ENCODE assay signal across 8 cellular contexts in genomic region chr2:218074031-218074430, GRCh38. TPM values are rescaled to one million over a fixed set of nuclear protein-coding genes. Genes with fewer than 3 reads are reported as not detected.
A peak's percentile ranks its signal among the peaks of the same experiment; 100 is the strongest.
DNase-seq lines count a peak whose midpoint lies in the region; ATAC-seq, FAIRE-seq and TF ChIP-seq lines count a peak whose summit lies in the region.

No MANE protein-coding gene starts in this region.

- H3K4me1 Mint-ChIP-seq in activated CD8-positive, alpha-beta memory T cell treated with anti-CD3 and anti-CD28 coated beads, Interleukin-2, amount 10 ng/mL, durations not matched to agents 7 days and 5 days = peaks cover 8% of the 10 kb centered on the region
- H3K4me1 Mint-ChIP-seq in astrocyte (ENCODE audit: low read depth, unreplicated experiment) = peaks cover 10% of the 10 kb centered on the region

- no peak overlapping the region for H3K9ac ChIP-seq in astrocyte (ENCODE audit: low read length)

- no peak overlapping the region for H3K27ac ChIP-seq in astrocyte (ENCODE audit: low read depth, low read length)

- peaks cover 9% of the 10 kb centered on the region for H3K27me3 ChIP-seq in astrocyte (ENCODE audit: insufficient read depth, low read length)

- CTCF ChIA-PET in activated CD8-positive, alpha-beta memory T cell treated with anti-CD3 and anti-CD28 coated beads, Interleukin-2, amount 10 ng/mL, durations not matched to agents 7 days and 5 days (lab: Charles Lee) = interaction anchor here (0.6 to 0.9 kb wide), 6 partner anchors 24 to 296 kb away, joined by 3 to 7 read pairs (median 3); no protein-coding TSS in a partner anchor

- no peaks in the 10 kb centered on the region for H3K4me1 ChIP-seq in astrocyte (ENCODE audit: insufficient read depth, low read length)

- no peak overlapping the region for H3K4me3 ChIP-seq in astrocyte (ENCODE audit: insufficient read depth, low read depth, low read length)

- no peaks in the 10 kb centered on the region for H3K36me3 ChIP-seq in astrocyte (ENCODE audit: insufficient read depth, low read length)

- H4K20me1 ChIP-seq in astrocyte (ENCODE audit: insufficient read depth, low read length) = no peaks in the 10 kb centered on the region

- peak overlapping the region; percentile 31 for H2AFZ ChIP-seq in astrocyte (ENCODE audit: low read depth, low read length)

- H3K79me2 ChIP-seq in astrocyte (ENCODE audit: insufficient read depth, low read length) = no peaks in the 10 kb centered on the region

- no peaks in the 10 kb centered on the region for H3K9me3 Mint-ChIP-seq in activated CD8-positive, alpha-beta memory T cell treated with anti-CD3 and anti-CD28 coated beads, Interleukin-2, amount 10 ng/mL, durations not matched to agents 7 days and 5 days (ENCODE audit: low read depth)
- H3K9me3 Mint-ChIP-seq in astrocyte (ENCODE audit: unreplicated experiment) = no peaks in the 10 kb centered on the region

- H3K4me3 Mint-ChIP-seq in activated CD8-positive, alpha-beta memory T cell treated with anti-CD3 and anti-CD28 coated beads, Interleukin-2, amount 10 ng/mL, durations not matched to agents 7 days and 5 days = no peak overlapping the region
- no peak overlapping the region for H3K4me3 Mint-ChIP-seq in astrocyte (ENCODE audit: unreplicated experiment)

- H3K36me3 Mint-ChIP-seq in activated CD8-positive, alpha-beta memory T cell treated with anti-CD3 and anti-CD28 coated beads, Interleukin-2, amount 10 ng/mL, durations not matched to agents 7 days and 5 days = no peaks in the 10 kb centered on the region
- peaks cover 2% of the 10 kb centered on the region for H3K36me3 Mint-ChIP-seq in astrocyte (ENCODE audit: low read depth, unreplicated experiment)

- H3K27ac Mint-ChIP-seq in activated CD8-positive, alpha-beta memory T cell treated with anti-CD3 and anti-CD28 coated beads, Interleukin-2, amount 10 ng/mL, durations not matched to agents 7 days and 5 days = no peak overlapping the region
- no peak overlapping the region for H3K27ac Mint-ChIP-seq in astrocyte (ENCODE audit: unreplicated experiment)

- DNase-seq in activated CD8-positive, alpha-beta memory T cell treated with anti-CD3 and anti-CD28 coated beads, Interleukin-2, amount 10 ng/mL, durations not matched to agents 7 days and 5 days = peak; percentile 55
- DNase-seq in activated CD8-positive, alpha-beta memory T cell treated with anti-CD3 and anti-CD28 coated beads for 24 hours = no peak
- DNase-seq in LoVo (ENCODE audit: low spot score) = peak; percentile 21
- DNase-seq in astrocyte (ENCODE audit: low read depth) = no peak
- DNase-seq in lung microvascular endothelial cell (ENCODE audit: low read depth in 2 of 2) = peak; percentile 29 to 42
- no peak for DNase-seq in COR-L47 (lab: John Stamatoyannopoulos, UW)
- no peak for DNase-seq in NCI-H524 treated with DMSO at 0.1 percent for 48 hours (lab: John Stamatoyannopoulos, UW)

- FAIRE-seq in astrocyte (lab: Jason Lieb, UNC) = no peak

- H3K27me3 Mint-ChIP-seq in activated CD8-positive, alpha-beta memory T cell treated with anti-CD3 and anti-CD28 coated beads, Interleukin-2, amount 10 ng/mL, durations not matched to agents 7 days and 5 days = no peaks in the 10 kb centered on the region
- peaks cover 55% of the 10 kb centered on the region for H3K27me3 Mint-ChIP-seq in astrocyte (ENCODE audit: low read depth, unreplicated experiment)

- H3K4me2 ChIP-seq in astrocyte (ENCODE audit: low read length) = no peak overlapping the region

- TF ChIP-seq CTCF in astrocyte (IDR thresholded peaks at IDR 0.05; ENCODE audit: insufficient read depth, low read depth, low read length) = peak; percentile 35

- no peaks in the 10 kb centered on the region for H3K9me3 ChIP-seq in astrocyte (ENCODE audit: insufficient read depth, low read depth, low read length)

- no peak for ATAC-seq in activated CD8-positive, alpha-beta memory T cell treated with anti-CD3 and anti-CD28 coated beads, Interleukin-2, amount 10 ng/mL, durations not matched to agents 7 days and 5 days
- no peak for ATAC-seq in GM21528 (IDR thresholded peaks at IDR 0.05; ENCODE audit: low FRiP score, unreplicated experiment)

RNA-seq across cellular contexts. Expression of gene RUFY4, which starts 5.0 kb away (rescaled TPM):
- 1 to 10 TPM; 1.4 to 5.1 TPM for total RNA-seq in activated CD8-positive, alpha-beta memory T cell treated with anti-CD3 and anti-CD28 coated beads, Interleukin-2, amount 10 ng/mL, durations not matched to agents 7 days and 5 days
- total RNA-seq in astrocyte (not detected in 2 replicates), lung microvascular endothelial cell (not detected in 2 replicates)

RNA-seq across cellular contexts. Expression of gene CXCR2, which starts 51.8 kb away (rescaled TPM):
- under 1 TPM; 0.15 to 0.30 TPM for total RNA-seq in activated CD8-positive, alpha-beta memory T cell treated with anti-CD3 and anti-CD28 coated beads, Interleukin-2, amount 10 ng/mL, durations not matched to agents 7 days and 5 days
- total RNA-seq in astrocyte (0.07 TPM in 1 of 2 replicates, not detected in the other), lung microvascular endothelial cell (not detected in 2 replicates)

Comparison
In these comparisons a context has a peak if more than half of its experiments do, and no peak if none do; other contexts are left out.
1. DNase-seq: peak in activated CD8-positive, alpha-beta memory T cell treated with anti-CD3 and anti-CD28 coated beads, Interleukin-2, amount 10 ng/mL, durations not matched to agents 7 days and 5 days (single experiment), LoVo (single experiment) and lung microvascular endothelial cell (2 of 2); none in activated CD8-positive, alpha-beta memory T cell treated with anti-CD3 and anti-CD28 coated beads for 24 hours (single experiment), astrocyte (single experiment), COR-L47 (single experiment) and NCI-H524 treated with DMSO at 0.1 percent for 48 hours (single experiment).